In the genomic region with DNA sequence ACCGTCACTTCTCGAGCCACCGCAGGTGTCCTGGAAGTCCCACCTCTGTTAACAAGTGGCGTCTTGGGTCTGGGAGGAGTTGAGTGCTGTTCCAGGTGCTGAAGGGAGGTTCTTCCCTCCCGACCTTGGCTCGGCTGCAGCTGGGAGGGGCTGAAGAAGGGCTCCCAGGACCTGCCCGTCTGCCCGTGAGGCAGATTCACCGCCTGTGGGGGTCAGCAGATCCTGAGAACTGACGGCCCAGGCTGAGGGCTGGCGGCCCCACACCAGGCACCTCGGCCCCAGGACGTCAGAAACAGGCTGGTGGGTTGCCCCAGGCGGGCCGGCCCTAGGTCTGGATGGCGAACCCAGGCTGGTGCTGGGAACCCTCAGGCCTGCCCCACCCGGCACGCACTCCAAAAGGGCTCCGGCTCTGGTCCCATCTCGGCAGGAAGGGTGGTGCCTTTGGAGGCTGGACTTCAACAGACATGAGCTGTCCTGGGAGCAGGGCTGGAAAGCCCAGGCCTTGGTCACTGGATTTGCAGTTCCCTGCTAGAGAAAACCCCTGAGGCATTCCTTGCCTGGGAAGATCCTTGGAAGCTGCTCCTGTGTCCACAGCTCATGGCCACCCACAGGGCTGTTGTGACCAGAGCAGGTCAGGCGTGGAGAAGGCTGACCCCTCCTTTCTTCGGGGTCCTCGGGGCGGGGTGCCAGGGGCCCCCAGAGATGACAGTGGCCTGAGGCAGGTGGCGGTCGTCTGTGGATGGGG, we compare ENCODE assay signal across 1 cellular context.
TF ChIP-seq lines count a peak whose summit lies in the region.

No MANE protein-coding gene starts in this region.

TF ChIP-seq in Ishikawa, 13 proteins besides CTCF, POLR2A, EP300 and RAD21 (continued from another document):
- TF ChIP-seq, protein P1, sequence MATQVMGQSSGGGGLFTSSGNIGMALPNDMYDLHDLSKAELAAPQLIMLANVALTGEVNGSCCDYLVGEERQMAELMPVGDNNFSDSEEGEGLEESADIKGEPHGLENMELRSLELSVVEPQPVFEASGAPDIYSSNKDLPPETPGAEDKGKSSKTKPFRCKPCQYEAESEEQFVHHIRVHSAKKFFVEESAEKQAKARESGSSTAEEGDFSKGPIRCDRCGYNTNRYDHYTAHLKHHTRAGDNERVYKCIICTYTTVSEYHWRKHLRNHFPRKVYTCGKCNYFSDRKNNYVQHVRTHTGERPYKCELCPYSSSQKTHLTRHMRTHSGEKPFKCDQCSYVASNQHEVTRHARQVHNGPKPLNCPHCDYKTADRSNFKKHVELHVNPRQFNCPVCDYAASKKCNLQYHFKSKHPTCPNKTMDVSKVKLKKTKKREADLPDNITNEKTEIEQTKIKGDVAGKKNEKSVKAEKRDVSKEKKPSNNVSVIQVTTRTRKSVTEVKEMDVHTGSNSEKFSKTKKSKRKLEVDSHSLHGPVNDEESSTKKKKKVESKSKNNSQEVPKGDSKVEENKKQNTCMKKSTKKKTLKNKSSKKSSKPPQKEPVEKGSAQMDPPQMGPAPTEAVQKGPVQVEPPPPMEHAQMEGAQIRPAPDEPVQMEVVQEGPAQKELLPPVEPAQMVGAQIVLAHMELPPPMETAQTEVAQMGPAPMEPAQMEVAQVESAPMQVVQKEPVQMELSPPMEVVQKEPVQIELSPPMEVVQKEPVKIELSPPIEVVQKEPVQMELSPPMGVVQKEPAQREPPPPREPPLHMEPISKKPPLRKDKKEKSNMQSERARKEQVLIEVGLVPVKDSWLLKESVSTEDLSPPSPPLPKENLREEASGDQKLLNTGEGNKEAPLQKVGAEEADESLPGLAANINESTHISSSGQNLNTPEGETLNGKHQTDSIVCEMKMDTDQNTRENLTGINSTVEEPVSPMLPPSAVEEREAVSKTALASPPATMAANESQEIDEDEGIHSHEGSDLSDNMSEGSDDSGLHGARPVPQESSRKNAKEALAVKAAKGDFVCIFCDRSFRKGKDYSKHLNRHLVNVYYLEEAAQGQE (IDR thresholded peaks at IDR 0.05; ENCODE audit: low read depth) = peak; percentile 81
